ENCODE assay signal across 8 cellular contexts in genomic region chr4:159455675-159456235, GRCh38.
DNase-seq lines count a peak whose midpoint lies in the region; ATAC-seq and TF ChIP-seq lines count a peak whose summit lies in the region.

No MANE protein-coding gene starts in this region.

- no peaks in the 10 kb centered on the region for H4K20me1 ChIP-seq in SU-DHL-6 (ENCODE audit: low read depth, low read length)

- H3K4me3 ChIP-seq in SU-DHL-6 (ENCODE audit: insufficient read depth, low read length, poor library complexity, severe bottlenecking) (no peak overlapping the region), transverse colon (no peak overlapping the region)

- in situ Hi-C loops in transverse colon (cut with MboI; ENCODE audit: low pct_ligation_motif_present in 1 of 4, low pct_unique_long_range_greater_than_20kb in 1 of 4, low sequenced_read_pairs in 3 of 4) = no loop called here

- intact Hi-C loops in transverse colon (cut with DNase I; ENCODE audit: low total_unique reads) = no loop called here

- no peak for TF ChIP-seq EP300 in transverse colon (IDR thresholded peaks at IDR 0.05; ENCODE audit: low read depth)

- H3K36me3 ChIP-seq in SU-DHL-6 (ENCODE audit: low read length) (no peaks in the 10 kb centered on the region), transverse colon (no peaks in the 10 kb centered on the region)

- H3K4me1 ChIP-seq in transverse colon = no peaks in the 10 kb centered on the region

- peak; percentile 62 for DNase-seq in D341Med (ENCODE audit: low spot score)
- peak; percentile 70 to 80 for DNase-seq in Kasumi-1 (lab: John Stamatoyannopoulos, UW)
- peak; percentile 57 for DNase-seq in glomerular visceral epithelial cell (ENCODE audit: extremely low spot score)
- DNase-seq in transverse colon = no peak
- no peak for DNase-seq in activated naive CD4-positive, alpha-beta T cell treated with anti-CD3 and anti-CD28 coated beads, Interleukin-2, amount 50 U/mL, for 72 hours (ENCODE audit: low spot score in 2 of 2)

- no peak overlapping the region for H3K4me2 ChIP-seq in SU-DHL-6 (ENCODE audit: low read depth, low read length, poor library complexity, severe bottlenecking)

- H3K27me3 ChIP-seq in SU-DHL-6 (ENCODE audit: low read length) = no peaks in the 10 kb centered on the region
- H3K27me3 ChIP-seq in transverse colon = no peaks in the 10 kb centered on the region

- H3F3A ChIP-seq in SU-DHL-6 (ENCODE audit: insufficient read depth) = no peaks in the 10 kb centered on the region

- no peak overlapping the region for H3K27ac ChIP-seq in SU-DHL-6 (ENCODE audit: low read depth, low read length)
- no peak overlapping the region for H3K27ac ChIP-seq in transverse colon

- H2AFZ ChIP-seq in SU-DHL-6 (ENCODE audit: low read depth, low read length, severe bottlenecking) = no peak overlapping the region

- ATAC-seq in GM19455 (IDR thresholded peaks at IDR 0.05; ENCODE audit: unreplicated experiment) (peak; percentile 45), GM19035 (IDR thresholded peaks at IDR 0.05; ENCODE audit: unreplicated experiment) (no peak)
- ATAC-seq in activated naive CD4-positive, alpha-beta T cell treated with anti-CD3 and anti-CD28 coated beads, Interleukin-2, amount 50 U/mL, for 72 hours = no peak

- no peak overlapping the region for H3K27ac Mint-ChIP-seq in activated naive CD4-positive, alpha-beta T cell treated with anti-CD3 and anti-CD28 coated beads, Interleukin-2, amount 50 U/mL, for 72 hours

- 27 to 30% methylated on average over 3 of the region's 3 CpGs for WGBS in transverse colon (ENCODE audit: low coverage in 1 of 2), 2 donors

- no peaks in the 10 kb centered on the region for H3K36me3 Mint-ChIP-seq in activated naive CD4-positive, alpha-beta T cell treated with anti-CD3 and anti-CD28 coated beads, Interleukin-2, amount 50 U/mL, for 72 hours

- TF ChIP-seq POLR2A in transverse colon (IDR thresholded peaks at IDR 0.05) = no peak

- H3K9me3 ChIP-seq in SU-DHL-6 (ENCODE audit: insufficient read depth, low read length) = no peaks in the 10 kb centered on the region
- H3K9me3 ChIP-seq in transverse colon = no peaks in the 10 kb centered on the region

- no peaks in the 10 kb centered on the region for H3K9me3 Mint-ChIP-seq in activated naive CD4-positive, alpha-beta T cell treated with anti-CD3 and anti-CD28 coated beads, Interleukin-2, amount 50 U/mL, for 72 hours

- no peaks in the 10 kb centered on the region for H3K79me2 ChIP-seq in SU-DHL-6 (ENCODE audit: insufficient read depth, low read length)

- H3K9me2 ChIP-seq in SU-DHL-6 (replicated peaks; ENCODE audit: insufficient read depth, low read length) = no peaks in the 10 kb centered on the region

- TF ChIP-seq CTCF in SU-DHL-6 (IDR thresholded peaks at IDR 0.05; ENCODE audit: insufficient read depth, low read length, poor library complexity, severe bottlenecking) = peak; percentile 57
- peak in 4 of 5 experiments; percentile 28 to 50 (median 44) for TF ChIP-seq CTCF in transverse colon (IDR thresholded peaks at IDR 0.05)

- H3K9ac ChIP-seq in SU-DHL-6 (ENCODE audit: low read length) = no peak overlapping the region

Comparison
In these comparisons a context has a peak if more than half of its experiments do, and no peak if none do; other contexts are left out.
1. DNase-seq: peak in D341Med (single experiment), Kasumi-1 (2 of 2) and glomerular visceral epithelial cell (single experiment); none in transverse colon (single experiment) and activated naive CD4-positive, alpha-beta T cell treated with anti-CD3 and anti-CD28 coated beads, Interleukin-2, amount 50 U/mL, for 72 hours (0 of 2).